1 cellular context compared by ENCODE assay signal in the genomic region with DNA sequence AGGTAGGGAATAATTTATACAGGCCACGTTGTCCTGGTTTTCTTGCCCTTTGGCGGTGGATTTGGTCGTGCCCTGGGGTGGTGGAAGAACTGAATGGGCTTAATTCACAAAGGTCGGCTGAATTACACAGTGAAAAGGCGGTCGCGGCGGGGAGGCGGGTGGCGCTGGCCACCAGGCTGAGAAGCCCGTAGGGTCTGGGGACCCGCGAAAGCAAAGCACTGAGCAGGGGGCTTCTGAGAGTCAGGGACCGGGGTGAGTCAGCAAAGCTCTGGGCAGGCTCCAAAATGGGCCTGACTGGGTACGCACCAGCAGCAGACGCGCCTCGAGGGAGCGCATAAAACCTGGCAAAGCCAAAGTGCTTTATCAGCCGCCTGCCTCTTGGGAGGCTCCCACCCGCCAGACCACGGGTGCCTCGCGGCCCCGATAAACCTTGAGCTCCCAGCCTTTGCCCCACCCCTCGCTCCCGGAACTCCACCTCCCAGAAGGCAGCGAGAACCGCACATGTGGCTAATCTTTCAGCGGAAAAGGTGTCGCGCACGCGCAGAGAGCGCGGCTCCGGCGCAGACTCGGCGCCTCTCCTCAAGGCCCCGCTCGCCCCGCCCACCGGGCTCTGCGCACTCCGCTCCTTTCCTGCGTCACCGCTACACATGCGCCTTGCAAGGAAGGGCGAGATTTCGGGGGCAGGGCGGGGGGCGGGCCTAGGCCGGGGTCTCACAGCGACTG.
TF ChIP-seq lines count a peak whose summit lies in the region.

No MANE protein-coding gene starts in this region.

TF ChIP-seq in HepG2, 621 proteins besides CTCF, POLR2A, EP300 and RAD21 (continued from another document and continues in another):
- no peak for TF ChIP-seq LCORL (IDR thresholded peaks at IDR 0.05)
- peak; percentile 78; the same call in 1 of the 2 replicates for TF ChIP-seq LCORL (CRISPR knock-in tag; IDR thresholded peaks at IDR 0.05)
- no peak for TF ChIP-seq SATB2 (CRISPR knock-in tag; IDR thresholded peaks at IDR 0.05)
- TF ChIP-seq, protein P1, sequence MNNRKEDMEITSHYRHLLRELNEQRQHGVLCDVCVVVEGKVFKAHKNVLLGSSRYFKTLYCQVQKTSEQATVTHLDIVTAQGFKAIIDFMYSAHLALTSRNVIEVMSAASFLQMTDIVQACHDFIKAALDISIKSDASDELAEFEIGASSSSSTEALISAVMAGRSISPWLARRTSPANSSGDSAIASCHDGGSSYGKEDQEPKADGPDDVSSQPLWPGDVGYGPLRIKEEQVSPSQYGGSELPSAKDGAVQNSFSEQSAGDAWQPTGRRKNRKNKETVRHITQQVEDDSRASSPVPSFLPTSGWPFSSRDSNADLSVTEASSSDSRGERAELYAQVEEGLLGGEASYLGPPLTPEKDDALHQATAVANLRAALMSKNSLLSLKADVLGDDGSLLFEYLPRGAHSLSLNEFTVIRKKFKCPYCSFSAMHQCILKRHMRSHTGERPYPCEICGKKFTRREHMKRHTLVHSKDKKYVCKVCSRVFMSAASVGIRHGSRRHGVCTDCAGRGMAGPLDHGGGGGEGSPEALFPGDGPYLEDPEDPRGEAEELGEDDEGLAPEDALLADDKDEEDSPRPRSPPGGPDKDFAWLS (CRISPR knock-in tag; IDR thresholded peaks at IDR 0.05; ENCODE audit: borderline replicate concordance): no peak
- 0 out of 2 replicates have a peak, but pooled peaks have one; percentile 38 for TF ChIP-seq ZNF510 (CRISPR knock-in tag; IDR thresholded peaks at IDR 0.05; ENCODE audit: low read depth)
- no peak for TF ChIP-seq ZNF629 (CRISPR knock-in tag; conservative IDR thresholded peaks at IDR 0.05)
- TF ChIP-seq SRF (IDR thresholded peaks at IDR 0.05; ENCODE audit: low read depth, low read length): peak; percentile 23; the same call in 1 of the 2 replicates
- TF ChIP-seq CCAR2 (optimal IDR thresholded peaks at IDR 0.05; ENCODE audit: low read depth, low read length): no peak
- no peak for TF ChIP-seq SMC3 (IDR thresholded peaks at IDR 0.05; ENCODE audit: low read length)
- no peak for TF ChIP-seq MIER3 (CRISPR knock-in tag; IDR thresholded peaks at IDR 0.05; ENCODE audit: borderline replicate concordance)
- no peak for TF ChIP-seq ZNF282 (IDR thresholded peaks at IDR 0.05; ENCODE audit: partially characterized antibody)
- peak; percentile 72; the same call in 1 of the 2 replicates for TF ChIP-seq TBX3 (IDR thresholded peaks at IDR 0.05; ENCODE audit: borderline replicate concordance)
- TF ChIP-seq, protein P2, sequence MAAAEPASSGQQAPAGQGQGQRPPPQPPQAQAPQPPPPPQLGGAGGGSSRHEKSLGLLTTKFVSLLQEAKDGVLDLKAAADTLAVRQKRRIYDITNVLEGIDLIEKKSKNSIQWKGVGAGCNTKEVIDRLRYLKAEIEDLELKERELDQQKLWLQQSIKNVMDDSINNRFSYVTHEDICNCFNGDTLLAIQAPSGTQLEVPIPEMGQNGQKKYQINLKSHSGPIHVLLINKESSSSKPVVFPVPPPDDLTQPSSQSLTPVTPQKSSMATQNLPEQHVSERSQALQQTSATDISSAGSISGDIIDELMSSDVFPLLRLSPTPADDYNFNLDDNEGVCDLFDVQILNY (CRISPR knock-in tag; conservative IDR thresholded peaks at IDR 0.05): peak; percentile 53; the same call in 1 of the 2 replicates
- TF ChIP-seq, protein P3, sequence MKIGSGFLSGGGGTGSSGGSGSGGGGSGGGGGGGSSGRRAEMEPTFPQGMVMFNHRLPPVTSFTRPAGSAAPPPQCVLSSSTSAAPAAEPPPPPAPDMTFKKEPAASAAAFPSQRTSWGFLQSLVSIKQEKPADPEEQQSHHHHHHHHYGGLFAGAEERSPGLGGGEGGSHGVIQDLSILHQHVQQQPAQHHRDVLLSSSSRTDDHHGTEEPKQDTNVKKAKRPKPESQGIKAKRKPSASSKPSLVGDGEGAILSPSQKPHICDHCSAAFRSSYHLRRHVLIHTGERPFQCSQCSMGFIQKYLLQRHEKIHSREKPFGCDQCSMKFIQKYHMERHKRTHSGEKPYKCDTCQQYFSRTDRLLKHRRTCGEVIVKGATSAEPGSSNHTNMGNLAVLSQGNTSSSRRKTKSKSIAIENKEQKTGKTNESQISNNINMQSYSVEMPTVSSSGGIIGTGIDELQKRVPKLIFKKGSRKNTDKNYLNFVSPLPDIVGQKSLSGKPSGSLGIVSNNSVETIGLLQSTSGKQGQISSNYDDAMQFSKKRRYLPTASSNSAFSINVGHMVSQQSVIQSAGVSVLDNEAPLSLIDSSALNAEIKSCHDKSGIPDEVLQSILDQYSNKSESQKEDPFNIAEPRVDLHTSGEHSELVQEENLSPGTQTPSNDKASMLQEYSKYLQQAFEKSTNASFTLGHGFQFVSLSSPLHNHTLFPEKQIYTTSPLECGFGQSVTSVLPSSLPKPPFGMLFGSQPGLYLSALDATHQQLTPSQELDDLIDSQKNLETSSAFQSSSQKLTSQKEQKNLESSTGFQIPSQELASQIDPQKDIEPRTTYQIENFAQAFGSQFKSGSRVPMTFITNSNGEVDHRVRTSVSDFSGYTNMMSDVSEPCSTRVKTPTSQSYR (CRISPR knock-in tag; IDR thresholded peaks at IDR 0.05; ENCODE audit: borderline replicate concordance): no peak; the same call in 1 of the 2 replicates
- peak; percentile 95 for TF ChIP-seq TBX2 (CRISPR knock-in tag; IDR thresholded peaks at IDR 0.05; ENCODE audit: borderline replicate concordance)
- TF ChIP-seq, protein P4, sequence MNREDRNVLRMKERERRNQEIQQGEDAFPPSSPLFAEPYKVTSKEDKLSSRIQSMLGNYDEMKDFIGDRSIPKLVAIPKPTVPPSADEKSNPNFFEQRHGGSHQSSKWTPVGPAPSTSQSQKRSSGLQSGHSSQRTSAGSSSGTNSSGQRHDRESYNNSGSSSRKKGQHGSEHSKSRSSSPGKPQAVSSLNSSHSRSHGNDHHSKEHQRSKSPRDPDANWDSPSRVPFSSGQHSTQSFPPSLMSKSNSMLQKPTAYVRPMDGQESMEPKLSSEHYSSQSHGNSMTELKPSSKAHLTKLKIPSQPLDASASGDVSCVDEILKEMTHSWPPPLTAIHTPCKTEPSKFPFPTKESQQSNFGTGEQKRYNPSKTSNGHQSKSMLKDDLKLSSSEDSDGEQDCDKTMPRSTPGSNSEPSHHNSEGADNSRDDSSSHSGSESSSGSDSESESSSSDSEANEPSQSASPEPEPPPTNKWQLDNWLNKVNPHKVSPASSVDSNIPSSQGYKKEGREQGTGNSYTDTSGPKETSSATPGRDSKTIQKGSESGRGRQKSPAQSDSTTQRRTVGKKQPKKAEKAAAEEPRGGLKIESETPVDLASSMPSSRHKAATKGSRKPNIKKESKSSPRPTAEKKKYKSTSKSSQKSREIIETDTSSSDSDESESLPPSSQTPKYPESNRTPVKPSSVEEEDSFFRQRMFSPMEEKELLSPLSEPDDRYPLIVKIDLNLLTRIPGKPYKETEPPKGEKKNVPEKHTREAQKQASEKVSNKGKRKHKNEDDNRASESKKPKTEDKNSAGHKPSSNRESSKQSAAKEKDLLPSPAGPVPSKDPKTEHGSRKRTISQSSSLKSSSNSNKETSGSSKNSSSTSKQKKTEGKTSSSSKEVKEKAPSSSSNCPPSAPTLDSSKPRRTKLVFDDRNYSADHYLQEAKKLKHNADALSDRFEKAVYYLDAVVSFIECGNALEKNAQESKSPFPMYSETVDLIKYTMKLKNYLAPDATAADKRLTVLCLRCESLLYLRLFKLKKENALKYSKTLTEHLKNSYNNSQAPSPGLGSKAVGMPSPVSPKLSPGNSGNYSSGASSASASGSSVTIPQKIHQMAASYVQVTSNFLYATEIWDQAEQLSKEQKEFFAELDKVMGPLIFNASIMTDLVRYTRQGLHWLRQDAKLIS (CRISPR knock-in tag; IDR thresholded peaks at IDR 0.05): no peak
- peak; percentile 78; the same call in 1 of the 2 replicates for TF ChIP-seq ZNF205 (CRISPR knock-in tag; IDR thresholded peaks at IDR 0.05)
- 0 out of 2 replicates have a peak, but pooled peaks have one; percentile 71 for TF ChIP-seq KDM5B (CRISPR knock-in tag; IDR thresholded peaks at IDR 0.05; ENCODE audit: borderline replicate concordance)
- no peak for TF ChIP-seq ZNF660 (CRISPR knock-in tag; IDR thresholded peaks at IDR 0.05; ENCODE audit: borderline replicate concordance, low read depth)
- no peak for TF ChIP-seq SMAD3 (CRISPR knock-in tag; IDR thresholded peaks at IDR 0.05)
- TF ChIP-seq, protein P5, sequence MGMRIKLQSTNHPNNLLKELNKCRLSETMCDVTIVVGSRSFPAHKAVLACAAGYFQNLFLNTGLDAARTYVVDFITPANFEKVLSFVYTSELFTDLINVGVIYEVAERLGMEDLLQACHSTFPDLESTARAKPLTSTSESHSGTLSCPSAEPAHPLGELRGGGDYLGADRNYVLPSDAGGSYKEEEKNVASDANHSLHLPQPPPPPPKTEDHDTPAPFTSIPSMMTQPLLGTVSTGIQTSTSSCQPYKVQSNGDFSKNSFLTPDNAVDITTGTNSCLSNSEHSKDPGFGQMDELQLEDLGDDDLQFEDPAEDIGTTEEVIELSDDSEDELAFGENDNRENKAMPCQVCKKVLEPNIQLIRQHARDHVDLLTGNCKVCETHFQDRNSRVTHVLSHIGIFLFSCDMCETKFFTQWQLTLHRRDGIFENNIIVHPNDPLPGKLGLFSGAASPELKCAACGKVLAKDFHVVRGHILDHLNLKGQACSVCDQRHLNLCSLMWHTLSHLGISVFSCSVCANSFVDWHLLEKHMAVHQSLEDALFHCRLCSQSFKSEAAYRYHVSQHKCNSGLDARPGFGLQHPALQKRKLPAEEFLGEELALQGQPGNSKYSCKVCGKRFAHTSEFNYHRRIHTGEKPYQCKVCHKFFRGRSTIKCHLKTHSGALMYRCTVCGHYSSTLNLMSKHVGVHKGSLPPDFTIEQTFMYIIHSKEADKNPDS (CRISPR knock-in tag; IDR thresholded peaks at IDR 0.05): peak; percentile 72; the same call in 1 of the 2 replicates
- no peak for TF ChIP-seq HMG20B (CRISPR knock-in tag; conservative IDR thresholded peaks at IDR 0.05)
- peak; percentile 73; the same call in 1 of the 2 replicates for TF ChIP-seq YEATS2 (CRISPR knock-in tag; IDR thresholded peaks at IDR 0.05; ENCODE audit: borderline replicate concordance)
- TF ChIP-seq NFATC3 (CRISPR knock-in tag; IDR thresholded peaks at IDR 0.05): 0 out of 2 replicates have a peak, but pooled peaks have one; percentile 12
- peak; percentile 95 for TF ChIP-seq AGO1 (IDR thresholded peaks at IDR 0.05; ENCODE audit: low read depth, low read length, poor library complexity, severe bottlenecking)
- TF ChIP-seq, protein P6, sequence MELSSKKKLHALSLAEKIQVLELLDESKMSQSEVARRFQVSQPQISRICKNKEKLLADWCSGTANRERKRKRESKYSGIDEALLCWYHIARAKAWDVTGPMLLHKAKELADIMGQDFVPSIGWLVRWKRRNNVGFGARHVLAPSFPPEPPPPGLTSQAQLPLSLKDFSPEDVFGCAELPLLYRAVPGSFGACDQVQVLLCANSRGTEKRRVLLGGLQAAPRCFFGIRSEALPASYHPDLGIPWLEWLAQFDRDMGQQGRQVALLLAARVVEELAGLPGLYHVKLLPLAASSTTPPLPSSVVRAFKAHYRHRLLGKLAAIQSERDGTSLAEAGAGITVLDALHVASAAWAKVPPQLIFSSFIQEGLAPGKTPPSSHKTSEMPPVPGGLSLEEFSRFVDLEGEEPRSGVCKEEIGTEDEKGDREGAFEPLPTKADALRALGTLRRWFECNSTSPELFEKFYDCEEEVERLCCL (CRISPR knock-in tag; IDR thresholded peaks at IDR 0.05; ENCODE audit: borderline replicate concordance): no peak
- TF ChIP-seq, protein P7, sequence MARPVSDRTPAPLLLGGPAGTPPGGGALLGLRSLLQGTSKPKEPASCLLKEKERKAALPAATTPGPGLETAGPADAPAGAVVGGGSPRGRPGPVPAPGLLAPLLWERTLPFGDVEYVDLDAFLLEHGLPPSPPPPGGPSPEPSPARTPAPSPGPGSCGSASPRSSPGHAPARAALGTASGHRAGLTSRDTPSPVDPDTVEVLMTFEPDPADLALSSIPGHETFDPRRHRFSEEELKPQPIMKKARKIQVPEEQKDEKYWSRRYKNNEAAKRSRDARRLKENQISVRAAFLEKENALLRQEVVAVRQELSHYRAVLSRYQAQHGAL (CRISPR knock-in tag; IDR thresholded peaks at IDR 0.05; ENCODE audit: not compliant biosample characterization): no peak
- TF ChIP-seq, protein P8, sequence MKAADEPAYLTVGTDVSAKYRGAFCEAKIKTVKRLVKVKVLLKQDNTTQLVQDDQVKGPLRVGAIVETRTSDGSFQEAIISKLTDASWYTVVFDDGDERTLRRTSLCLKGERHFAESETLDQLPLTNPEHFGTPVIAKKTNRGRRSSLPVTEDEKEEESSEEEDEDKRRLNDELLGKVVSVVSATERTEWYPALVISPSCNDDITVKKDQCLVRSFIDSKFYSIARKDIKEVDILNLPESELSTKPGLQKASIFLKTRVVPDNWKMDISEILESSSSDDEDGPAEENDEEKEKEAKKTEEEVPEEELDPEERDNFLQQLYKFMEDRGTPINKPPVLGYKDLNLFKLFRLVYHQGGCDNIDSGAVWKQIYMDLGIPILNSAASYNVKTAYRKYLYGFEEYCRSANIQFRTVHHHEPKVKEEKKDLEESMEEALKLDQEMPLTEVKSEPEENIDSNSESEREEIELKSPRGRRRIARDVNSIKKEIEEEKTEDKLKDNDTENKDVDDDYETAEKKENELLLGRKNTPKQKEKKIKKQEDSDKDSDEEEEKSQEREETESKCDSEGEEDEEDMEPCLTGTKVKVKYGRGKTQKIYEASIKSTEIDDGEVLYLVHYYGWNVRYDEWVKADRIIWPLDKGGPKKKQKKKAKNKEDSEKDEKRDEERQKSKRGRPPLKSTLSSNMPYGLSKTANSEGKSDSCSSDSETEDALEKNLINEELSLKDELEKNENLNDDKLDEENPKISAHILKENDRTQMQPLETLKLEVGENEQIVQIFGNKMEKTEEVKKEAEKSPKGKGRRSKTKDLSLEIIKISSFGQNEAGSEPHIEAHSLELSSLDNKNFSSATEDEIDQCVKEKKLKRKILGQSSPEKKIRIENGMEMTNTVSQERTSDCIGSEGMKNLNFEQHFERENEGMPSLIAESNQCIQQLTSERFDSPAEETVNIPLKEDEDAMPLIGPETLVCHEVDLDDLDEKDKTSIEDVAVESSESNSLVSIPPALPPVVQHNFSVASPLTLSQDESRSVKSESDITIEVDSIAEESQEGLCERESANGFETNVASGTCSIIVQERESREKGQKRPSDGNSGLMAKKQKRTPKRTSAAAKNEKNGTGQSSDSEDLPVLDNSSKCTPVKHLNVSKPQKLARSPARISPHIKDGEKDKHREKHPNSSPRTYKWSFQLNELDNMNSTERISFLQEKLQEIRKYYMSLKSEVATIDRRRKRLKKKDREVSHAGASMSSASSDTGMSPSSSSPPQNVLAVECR (CRISPR knock-in tag; IDR thresholded peaks at IDR 0.05; ENCODE audit: borderline replicate concordance): peak; percentile 79; the same call in 1 of the 2 replicates
- TF ChIP-seq, protein P9, sequence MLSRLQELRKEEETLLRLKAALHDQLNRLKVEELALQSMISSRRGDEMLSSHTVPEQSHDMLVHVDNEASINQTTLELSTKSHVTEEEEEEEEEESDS (CRISPR knock-in tag; IDR thresholded peaks at IDR 0.05; ENCODE audit: borderline replicate concordance): no peak
- no peak for TF ChIP-seq SMAD9 (CRISPR knock-in tag; IDR thresholded peaks at IDR 0.05)
- no peak; the same call in 1 of the 2 replicates for TF ChIP-seq MEIS2 (CRISPR knock-in tag; IDR thresholded peaks at IDR 0.05)
- peak; percentile 18 for TF ChIP-seq CBX1 (IDR thresholded peaks at IDR 0.05; ENCODE audit: low read depth)
- no peak; the same call in 1 of the 2 replicates for TF ChIP-seq FOXC1 (CRISPR knock-in tag; IDR thresholded peaks at IDR 0.05; ENCODE audit: borderline replicate concordance)
- TF ChIP-seq ZNF235 (CRISPR knock-in tag; IDR thresholded peaks at IDR 0.05; ENCODE audit: borderline replicate concordance): 0 out of 2 replicates have a peak, but pooled peaks have one; percentile 19
